8 cellular contexts compared by ENCODE assay signal in genomic region chr16:17544785-17545184, GRCh38.
DNase-seq lines count a peak whose midpoint lies in the region; ATAC-seq and TF ChIP-seq lines count a peak whose summit lies in the region.

No MANE protein-coding gene starts in this region.

- no peaks in the 10 kb centered on the region for H3K36me3 ChIP-seq in H7 (replicated peaks; ENCODE audit: control insufficient read depth, insufficient read depth, low read length)

- no peak overlapping the region for H3K4me3 ChIP-seq in H7 (ENCODE audit: insufficient read depth, low read depth, low read length)

- H3K27ac Mint-ChIP-seq in WTC11 = no peak overlapping the region
- H3K27ac Mint-ChIP-seq in nephron progenitor cell = no peak overlapping the region

- no peaks in the 10 kb centered on the region for H3K27me3 ChIP-seq in H7 (ENCODE audit: control insufficient read depth, insufficient read depth, low read length)

- TF ChIP-seq CTCF in WTC11 (IDR thresholded peaks at IDR 0.05) (peak; percentile 64), nephron progenitor cell (IDR thresholded peaks at IDR 0.05) (peak; percentile 16)

- H3K4me3 Mint-ChIP-seq in WTC11 (no peak overlapping the region), nephron progenitor cell (no peak overlapping the region)

- H3K36me3 Mint-ChIP-seq in WTC11 = no peaks in the 10 kb centered on the region
- no peaks in the 10 kb centered on the region for H3K36me3 Mint-ChIP-seq in nephron progenitor cell (ENCODE audit: low read depth)

- CTCF ChIA-PET in WTC11 (lab: Charles Lee) = interaction anchor here (0.5 to 2.0 kb wide), 13 partner anchors 8 to 384 kb away, joined by 3 to 6 read pairs (median 4); no protein-coding TSS in a partner anchor

- H3K4me1 Mint-ChIP-seq in WTC11 (no peaks in the 10 kb centered on the region), nephron progenitor cell (no peaks in the 10 kb centered on the region)

- H3K27me3 Mint-ChIP-seq in WTC11 (ENCODE audit: low read depth) = no peaks in the 10 kb centered on the region
- H3K27me3 Mint-ChIP-seq in nephron progenitor cell (ENCODE audit: low read depth, poor library complexity) = peaks cover 7% of the 10 kb centered on the region

- peak; percentile 52 for DNase-seq in activated CD4-positive, CD25-positive, alpha-beta regulatory T cell treated with anti-CD3 and anti-CD28 coated beads, Interleukin-2, amount 50 U/mL, for 72 hours
- no peak for DNase-seq in activated CD4-positive, CD25-positive, alpha-beta regulatory T cell (lab: John Stamatoyannopoulos, UW)
- peak; percentile 74 for DNase-seq in H7
- peak; percentile 76 for DNase-seq in WTC11 (ENCODE audit: low spot score)
- no peak for DNase-seq in nephron progenitor cell
- no peak for DNase-seq in Ammon's horn (ENCODE audit: low spot score)
- DNase-seq in NCI-H2029 treated with DMSO at 0.1 percent for 48 hours (lab: John Stamatoyannopoulos, UW) = no peak
- no peak for DNase-seq in NCI-H446 (lab: John Stamatoyannopoulos, UW)

- H3K9me3 Mint-ChIP-seq in WTC11 = peaks cover 10% of the 10 kb centered on the region
- H3K9me3 Mint-ChIP-seq in nephron progenitor cell = peaks cover 22% of the 10 kb centered on the region

- ATAC-seq in WTC11 = peak; percentile 26; the same call in 1 of the 2 replicates

- POLR2A ChIA-PET in WTC11 (lab: Charles Lee) = no interaction called here

TF ChIP-seq in WTC11, 78 proteins besides CTCF, POLR2A, EP300 and RAD21:
- TF ChIP-seq ATF3 (CRISPR knock-in tag; conservative IDR thresholded peaks at IDR 0.05) (no peak), ZBTB21 (CRISPR knock-in tag; IDR thresholded peaks at IDR 0.05; ENCODE audit: borderline replicate concordance) (no peak), IRF2 (CRISPR knock-in tag; IDR thresholded peaks at IDR 0.05; ENCODE audit: borderline replicate concordance, low read depth) (no peak), E2F5 (CRISPR knock-in tag; IDR thresholded peaks at IDR 0.05) (no peak), ZNF396 (CRISPR knock-in tag; IDR thresholded peaks at IDR 0.05; ENCODE audit: borderline replicate concordance) (no peak), ESRRA (CRISPR knock-in tag; IDR thresholded peaks at IDR 0.05; ENCODE audit: borderline replicate concordance) (no peak), IRF1 (CRISPR knock-in tag; IDR thresholded peaks at IDR 0.05) (no peak), SOX15 (CRISPR knock-in tag; IDR thresholded peaks at IDR 0.05) (no peak), TCF7 (CRISPR knock-in tag; IDR thresholded peaks at IDR 0.05; ENCODE audit: low read depth) (no peak), FOXP4 (CRISPR knock-in tag; IDR thresholded peaks at IDR 0.05) (no peak)

Comparison
In these comparisons a context has a peak if more than half of its experiments do, and no peak if none do; other contexts are left out.
1. DNase-seq: peak in activated CD4-positive, CD25-positive, alpha-beta regulatory T cell treated with anti-CD3 and anti-CD28 coated beads, Interleukin-2, amount 50 U/mL, for 72 hours (single experiment), H7 (single experiment) and WTC11 (single experiment); none in activated CD4-positive, CD25-positive, alpha-beta regulatory T cell (0 of 4), nephron progenitor cell (single experiment), Ammon's horn (single experiment), NCI-H2029 treated with DMSO at 0.1 percent for 48 hours (single experiment) and NCI-H446 (0 of 2).